In the genomic region with DNA sequence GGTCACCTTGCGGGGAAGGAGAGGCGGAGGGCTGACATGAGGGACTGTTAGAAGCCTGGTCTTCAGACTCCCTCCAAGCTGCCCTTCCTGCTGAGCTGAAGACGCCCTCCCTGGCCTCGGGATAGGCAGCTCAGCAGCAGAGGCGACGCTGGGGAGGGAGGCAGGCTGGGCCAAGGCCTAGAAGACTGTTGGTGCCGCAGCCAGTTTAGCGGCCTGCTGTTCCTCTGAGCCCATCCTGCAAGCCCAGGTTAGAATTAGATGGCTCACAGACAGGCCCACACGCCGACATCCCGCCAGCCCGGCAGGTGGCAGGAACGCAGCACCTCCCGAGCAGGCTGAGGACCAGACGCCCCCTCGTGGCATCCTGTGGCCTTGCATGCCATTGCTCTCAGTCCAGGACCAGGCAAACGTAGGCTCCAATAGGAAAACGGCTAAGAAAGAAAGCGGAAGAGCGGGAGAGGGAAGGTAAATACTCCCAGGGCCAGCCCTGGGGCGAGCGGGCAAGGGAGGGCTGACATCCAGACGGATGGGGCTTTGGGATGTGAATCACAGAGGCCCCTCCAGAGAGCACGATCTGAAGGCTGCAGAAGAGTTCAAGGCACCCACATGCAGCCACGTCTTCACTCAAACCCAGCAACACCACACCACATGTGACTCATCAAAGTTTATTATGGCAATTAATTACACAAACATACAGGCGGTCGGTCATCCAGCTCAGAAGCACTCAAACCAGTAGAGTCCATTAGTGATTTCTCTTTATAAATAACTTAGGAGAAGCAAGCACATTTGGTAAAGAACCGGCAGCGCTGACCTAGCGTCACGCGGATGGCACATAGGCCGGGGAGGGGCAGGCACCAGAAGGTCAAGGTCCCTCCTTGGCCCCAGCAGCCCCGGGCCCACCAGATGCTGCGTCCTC, we compare ENCODE assay signal across 9 cellular contexts. TPM values are rescaled to one million over a fixed set of nuclear protein-coding genes. Genes with fewer than 3 reads are reported as not detected.
DNase-seq lines count a peak whose midpoint lies in the region; TF ChIP-seq lines count a peak whose summit lies in the region.
"Had no signal": no experiment of that assay in that cellular context is flagged by ENCODE, and none has a peak within 500 bp of the region (broad histone marks: within the 10 kb centered on the region; RNA-seq: fewer than 3 reads in every experiment).

No MANE protein-coding gene starts in this region.

- H3K79me2 ChIP-seq in OCI-LY1 (ENCODE audit: insufficient read depth, low read length) = no peaks in the 10 kb centered on the region

- no peaks in the 10 kb centered on the region for H3F3A ChIP-seq in OCI-LY1 (ENCODE audit: insufficient read depth, low read length)

- H3K4me3 ChIP-seq in OCI-LY1 (ENCODE audit: low read depth, low read length, poor library complexity, severe bottlenecking) (no peak overlapping the region), cardiac muscle cell (no peak overlapping the region), rectal smooth muscle tissue (ENCODE audit: low read length) (peak overlapping the region; percentile 55)

- peak overlapping the region; percentile 3; the same call in 1 of the 2 replicates for H3K9ac ChIP-seq in OCI-LY1 (ENCODE audit: low read length)
- peak overlapping the region; percentile 14 for H3K9ac ChIP-seq in rectal smooth muscle tissue (ENCODE audit: low read length)

- H4K20me1 ChIP-seq in OCI-LY1 (ENCODE audit: insufficient read depth, low read length) = no peaks in the 10 kb centered on the region

- H3K4me2 ChIP-seq in OCI-LY1 (ENCODE audit: low read length) = peak overlapping the region; percentile 19; the same call in 1 of the 2 replicates

- peaks cover 10% of the 10 kb centered on the region for H3K4me1 ChIP-seq in OCI-LY1 (ENCODE audit: insufficient read depth, low read length, severe bottlenecking)
- no peaks in the 10 kb centered on the region for H3K4me1 ChIP-seq in cardiac muscle cell (ENCODE audit: low read depth)
- H3K4me1 ChIP-seq in rectal smooth muscle tissue (ENCODE audit: control insufficient read depth, insufficient read depth, low read length) = peaks cover 7% of the 10 kb centered on the region

- DNase-seq in G401 (ENCODE audit: low spot score) (peak; percentile 94), HCEC 1CT (peak; percentile 85), cardiac muscle cell (ENCODE audit: low read depth in 1 of 2, low spot score in 1 of 2) (peak; percentile 90), NCI-H2081 (lab: John Stamatoyannopoulos, UW) (no peak), SIG-M5 (lab: John Stamatoyannopoulos, UW) (no peak)
- DNase-seq in activated naive CD4-positive, alpha-beta T cell treated with anti-CD3 and anti-CD28 coated beads, Interleukin-2, amount 50 U/mL, for 16 hours = peak; percentile 91

- H3K27me3 ChIP-seq in OCI-LY1 (ENCODE audit: insufficient read depth, low read length) = no peaks in the 10 kb centered on the region
- no peaks in the 10 kb centered on the region for H3K27me3 ChIP-seq in cardiac muscle cell
- no peaks in the 10 kb centered on the region for H3K27me3 ChIP-seq in rectal smooth muscle tissue (ENCODE audit: control insufficient read depth, insufficient read depth, low read length)

- no peaks in the 10 kb centered on the region for H3K9me2 ChIP-seq in OCI-LY1 (ENCODE audit: low read depth, low read length)

- no peaks in the 10 kb centered on the region for H3K36me3 ChIP-seq in OCI-LY1 (ENCODE audit: insufficient read depth, low read length)
- H3K36me3 ChIP-seq in cardiac muscle cell = no peaks in the 10 kb centered on the region
- peaks cover 5% of the 10 kb centered on the region for H3K36me3 ChIP-seq in rectal smooth muscle tissue (ENCODE audit: control insufficient read depth, insufficient read depth, low read length)

- TF ChIP-seq CTCF in OCI-LY1 (IDR thresholded peaks at IDR 0.05; ENCODE audit: low read length) (peak; percentile 100), cardiac muscle cell (IDR thresholded peaks at IDR 0.05; ENCODE audit: low read depth, low read length) (peak; percentile 100)

- H2AFZ ChIP-seq in OCI-LY1 (ENCODE audit: low read length) = no peak overlapping the region

- in situ Hi-C loops in G401 (cut with HindIII; ENCODE audit: low sequenced_read_pairs) = no loop called here

- no peaks in the 10 kb centered on the region for H3K9me3 ChIP-seq in OCI-LY1 (ENCODE audit: low read length)
- H3K9me3 ChIP-seq in cardiac muscle cell (ENCODE audit: low read depth) = no peaks in the 10 kb centered on the region

- H3K27ac ChIP-seq in OCI-LY1 (ENCODE audit: low read depth, low read length, poor library complexity, severe bottlenecking) (no peak overlapping the region), cardiac muscle cell (no peak overlapping the region), rectal smooth muscle tissue (ENCODE audit: low read depth, low read length) (peak overlapping the region; percentile 62)

RNA-seq across cellular contexts. Expression of gene CD5, which starts 27.6 kb away (rescaled TPM):
- total RNA-seq in G401 (2014; rRNA removed; shearing (Covaris generic)) = 0.06 TPM in 1 of 2 replicates, not detected in the other
- total RNA-seq in cardiac muscle cell = not detected in 2 replicates
- not detected in 2 replicates for polyA plus RNA-seq in cardiac muscle cell
- total RNA-seq: temporal lobe had no signal

RNA-seq across cellular contexts. Expression of gene VPS37C, which starts 31.4 kb away (rescaled TPM):
- total RNA-seq in G401 (2014; rRNA removed; shearing (Covaris generic)) = 15.5 and 16.6 TPM in 2 replicates
- total RNA-seq in cardiac muscle cell = 22.0 and 24.6 TPM in 2 replicates
- polyA plus RNA-seq in cardiac muscle cell = 19.2 and 20.8 TPM in 2 replicates

Comparison
In these comparisons a context has a peak if more than half of its experiments do, and no peak if none do; other contexts are left out.
1. DNase-seq: peak in G401 (single experiment), HCEC 1CT (single experiment), activated naive CD4-positive, alpha-beta T cell treated with anti-CD3 and anti-CD28 coated beads, Interleukin-2, amount 50 U/mL, for 16 hours (single experiment) and cardiac muscle cell (2 of 2); none in NCI-H2081 (0 of 2) and SIG-M5 (single experiment).